ENCODE assay signal across 14 cellular contexts in genomic region chr16:87580855-87581261, GRCh38. TPM values are rescaled to one million over a fixed set of nuclear protein-coding genes. Genes with fewer than 3 reads are reported as not detected.
A peak's percentile ranks its signal among the peaks of the same experiment; 100 is the strongest.
DNase-seq lines count a peak whose midpoint lies in the region; ATAC-seq, FAIRE-seq and TF ChIP-seq lines count a peak whose summit lies in the region.
"Had no signal": no experiment of that assay in that cellular context is flagged by ENCODE, and none has a peak within 500 bp of the region (broad histone marks: within the 10 kb centered on the region; RNA-seq: fewer than 3 reads in every experiment).

No MANE protein-coding gene starts in this region.

- CTCF ChIA-PET in A549 (lab: Yijun Ruan, JAX), result interaction anchor here (1.0 to 4.1 kb wide), 6 partner anchors 8 to 164 kb away, joined by 3 to 53 read pairs (median 4); no protein-coding TSS in a partner anchor

- H3K27me3 ChIP-seq in OCI-LY1 (ENCODE audit: insufficient read depth, low read length) (peaks cover 5% of the 10 kb centered on the region; the same call in 1 of the 2 replicates), tibial nerve (peaks cover 0 to 3% of the 10 kb centered on the region in 2 donors)
- H3K27me3 ChIP-seq in effector memory CD4-positive, alpha-beta T cell (replicated peaks; ENCODE audit: control insufficient read depth, insufficient read depth, low read length, poor library complexity, severe bottlenecking), result no peaks in the 10 kb centered on the region
- H3K27me3 ChIP-seq: thyroid gland had no signal

- H4K20me1 ChIP-seq in OCI-LY1 (ENCODE audit: insufficient read depth, low read length), result no peaks in the 10 kb centered on the region

- TF ChIP-seq EP300 in A549 (IDR thresholded peaks at IDR 0.05) (no peak), tibial nerve (IDR thresholded peaks at IDR 0.05) (no peak)

- POLR2A ChIA-PET in A549 (lab: Yijun Ruan, JAX), result no interaction called here

- in situ Hi-C loops in Caki2 (cut with HindIII; ENCODE audit: low pct_unique_long_range_greater_than_20kb, low sequenced_read_pairs), result no loop called here

- no peak overlapping the region for H3K9ac ChIP-seq in OCI-LY1 (ENCODE audit: low read length)

- TF ChIP-seq CTCF in A549 (IDR thresholded peaks at IDR 0.05) (0 out of 3 replicates have a peak, but pooled peaks have one; percentile 11), OCI-LY1 (IDR thresholded peaks at IDR 0.05; ENCODE audit: low read length) (peak; percentile 16; the same call in 1 of the 2 replicates), tibial nerve (IDR thresholded peaks at IDR 0.05) (no peak)

- peak overlapping the region; percentile 79 for H3K4me2 ChIP-seq in A549
- no peak overlapping the region for H3K4me2 ChIP-seq in OCI-LY1 (ENCODE audit: low read length)

- H3K4me1 ChIP-seq in A549 (peaks cover 38% of the 10 kb centered on the region), OCI-LY1 (ENCODE audit: insufficient read depth, low read length, severe bottlenecking) (no peaks in the 10 kb centered on the region), tibial nerve (peaks cover 0 to 30% (median 8%) of the 10 kb centered on the region in 4 donors)
- no peaks in the 10 kb centered on the region for H3K4me1 ChIP-seq in effector memory CD4-positive, alpha-beta T cell (ENCODE audit: control insufficient read depth, insufficient read depth, low read length, poor library complexity, severe bottlenecking)

- no peaks in the 10 kb centered on the region for H3K79me2 ChIP-seq in OCI-LY1 (ENCODE audit: insufficient read depth, low read length)

- DNase-seq in A549 (ENCODE audit: low read depth in 1 of 2, low spot score in 1 of 2) (peak in 1 of 2 experiments; percentile 81), Caki2 (ENCODE audit: low read depth) (peak; percentile 87), fibroblast of the conjunctiva (ENCODE audit: low read depth) (peak; percentile 35), tibial nerve (ENCODE audit: low spot score in 2 of 2) (no peak)
- no peak for DNase-seq in effector memory CD4-positive, alpha-beta T cell
- DNase-seq: activated CD4-positive, CD25-positive, alpha-beta regulatory T cell treated with anti-CD3 and anti-CD28 coated beads, Interleukin-2, amount 50 U/mL, for 72 hours; activated naive CD4-positive, alpha-beta T cell; dorsolateral prefrontal cortex; KBM-7; SHP77; thyroid gland had no signal

- no peak for TF ChIP-seq POLR2A in A549 (IDR thresholded peaks at IDR 0.05; ENCODE audit: low read length)
- no peak for TF ChIP-seq POLR2A in tibial nerve (IDR thresholded peaks at IDR 0.05)

- H3K27ac ChIP-seq in A549 (peak overlapping the region; percentile 84 to 89), OCI-LY1 (ENCODE audit: low read depth, low read length, poor library complexity, severe bottlenecking) (no peak overlapping the region), tibial nerve (peak overlapping the region in 1 of 4 donors; percentile 90)
- no peak overlapping the region for H3K27ac ChIP-seq in effector memory CD4-positive, alpha-beta T cell (ENCODE audit: insufficient read depth, low read length, poor library complexity, severe bottlenecking)
- H3K27ac ChIP-seq: thyroid gland had no signal

- H3K36me3 ChIP-seq in OCI-LY1 (ENCODE audit: insufficient read depth, low read length), result no peaks in the 10 kb centered on the region
- no peaks in the 10 kb centered on the region for H3K36me3 ChIP-seq in tibial nerve
- H3K36me3 ChIP-seq in effector memory CD4-positive, alpha-beta T cell (ENCODE audit: control insufficient read depth, insufficient read depth, low read length), result no peaks in the 10 kb centered on the region
- H3K36me3 ChIP-seq: thyroid gland had no signal

- TF ChIP-seq RAD21 in A549 (conservative IDR thresholded peaks at IDR 0.05 in 1 of 2, IDR thresholded peaks at IDR 0.05 in 1 of 2), result no peak

- no peak overlapping the region for H3K4me3 ChIP-seq in A549
- no peak overlapping the region for H3K4me3 ChIP-seq in OCI-LY1 (ENCODE audit: low read depth, low read length, poor library complexity, severe bottlenecking)
- H3K4me3 ChIP-seq in tibial nerve, result no peak overlapping the region
- H3K4me3 ChIP-seq in effector memory CD4-positive, alpha-beta T cell (ENCODE audit: insufficient read depth, low read depth, low read length, poor library complexity, severe bottlenecking), result no peak overlapping the region
- H3K4me3 ChIP-seq: dorsolateral prefrontal cortex, thyroid gland had no signal

- no peaks in the 10 kb centered on the region for H3K9me2 ChIP-seq in OCI-LY1 (ENCODE audit: low read depth, low read length)

- no peak overlapping the region for H2AFZ ChIP-seq in OCI-LY1 (ENCODE audit: low read length)

- no peaks in the 10 kb centered on the region for H3F3A ChIP-seq in OCI-LY1 (ENCODE audit: insufficient read depth, low read length)

- ATAC-seq in A549, result peak in 1 of 2 experiments; percentile 27; a peak in 3 of 6 replicates
- ATAC-seq in GM18873 (IDR thresholded peaks at IDR 0.05; ENCODE audit: low FRiP score, unreplicated experiment), result no peak
- ATAC-seq in GM21723 (IDR thresholded peaks at IDR 0.05; ENCODE audit: unreplicated experiment), result no peak

- H3K9me3 ChIP-seq in A549 (no peaks in the 10 kb centered on the region), OCI-LY1 (ENCODE audit: low read length) (no peaks in the 10 kb centered on the region), tibial nerve (no peaks in the 10 kb centered on the region)
- no peaks in the 10 kb centered on the region for H3K9me3 ChIP-seq in effector memory CD4-positive, alpha-beta T cell (ENCODE audit: control insufficient read depth, low read length)
- H3K9me3 ChIP-seq: thyroid gland had no signal

- WGBS in A549 (ENCODE audit: missing lambda C conversion rate), result 55% methylated on average over 4 of the region's 4 CpGs
- WGBS in tibial nerve, 2 donors, result 85 to 96% methylated on average over 4 of the region's 4 CpGs

- FAIRE-seq in A549 (lab: Jason Lieb, UNC), result no peak

TF ChIP-seq in A549, 52 proteins besides CTCF, POLR2A, EP300 and RAD21:
- TF ChIP-seq EHF (CRISPR knock-in tag; IDR thresholded peaks at IDR 0.05), result no peak
- TF ChIP-seq FOSL2 (IDR thresholded peaks at IDR 0.05), result peak; percentile 50; the same call in 1 of the 2 replicates
- TF ChIP-seq FOSL2 (CRISPR knock-in tag; IDR thresholded peaks at IDR 0.05), result peak; percentile 53
- peak; percentile 57; the same call in 1 of the 2 replicates for TF ChIP-seq USF2 (IDR thresholded peaks at IDR 0.05)
- no peak for TF ChIP-seq HDAC2 (IDR thresholded peaks at IDR 0.05)

RNA-seq across cellular contexts. Expression of gene JPH3, which starts 21.4 kb away (rescaled TPM):
- polyA plus RNA-seq in A549 (2011; rRNA removed) (0.36 and 0.38 TPM in 2 replicates), A549 (2017; fragmentation: RNase III; extraction: RNeasy Plus Mini Kit Qiagen cat#74134 plus additional on column Dnase treatment) (1.4 to 1.6 TPM (median 1.4 TPM) in 3 replicates)
- polyA plus RNA-seq in A549 (2012; cell fraction: cytosol; rRNA removed), result 0.66 and 0.96 TPM in 2 replicates
- 0.80 and 0.91 TPM in 2 replicates for polyA plus RNA-seq in A549 (2012; cell fraction: nucleus; rRNA removed)
- 0.17 and 0.58 TPM in 2 replicates for polyA minus RNA-seq in A549 (2011; rRNA and poly(A)+ RNA removed)
- 0.03 TPM in 1 of 2 replicates, not detected in the other for total RNA-seq in Caki2 (2014; rRNA removed; shearing (Covaris generic); ENCODE audit: low replicate concordance)
- total RNA-seq in tibial nerve, result under 1 TPM in 1 of 4 donors, not detected in 3; 0.39 TPM

Comparison
In these comparisons a context has a peak if more than half of its experiments do, and no peak if none do; other contexts are left out.
1. DNase-seq: peak in Caki2 (single experiment) and fibroblast of the conjunctiva (single experiment); none in tibial nerve (0 of 2) and effector memory CD4-positive, alpha-beta T cell (0 of 3).
2. H3K27ac ChIP-seq: peak in A549 (2 of 2); none in OCI-LY1 (single experiment) and effector memory CD4-positive, alpha-beta T cell (single experiment).
3. CTCF ChIP-seq: peak in A549 (single experiment) and OCI-LY1 (single experiment); none in tibial nerve (0 of 5).